ENCODE assay signal across 8 cellular contexts in genomic region chr22:22195265-22196017, GRCh38. TPM values are rescaled to one million over a fixed set of nuclear protein-coding genes. Genes with fewer than 3 reads are reported as not detected.
DNase-seq lines count a peak whose midpoint lies in the region; ATAC-seq and TF ChIP-seq lines count a peak whose summit lies in the region.

No MANE protein-coding gene starts in this region.

- H3K27ac ChIP-seq in Peyer's patch, result peak overlapping the region in 2 of 4 donors; percentile 11 to 77

- peak; percentile 71 for ATAC-seq in GM21447 (IDR thresholded peaks at IDR 0.05; ENCODE audit: unreplicated experiment)

- TF ChIP-seq POLR2A in Peyer's patch (IDR thresholded peaks at IDR 0.05), result no peak

- in situ Hi-C loops in KBM-7 (cut with MboI; ENCODE audit: low pct_unique_long_range_greater_than_20kb, low sequenced_read_pairs), result no loop called here

- peak overlapping the region in 1 of 4 donors; percentile 13 for H3K4me3 ChIP-seq in Peyer's patch

- DNase-seq in DMS114 treated with DMSO at 0.1 percent for 48 hours (lab: John Stamatoyannopoulos, UW; ENCODE audit: unreplicated experiment) (peak; percentile 6), KBM-7 (peak; percentile 65), Peyer's patch (peak; percentile 83 to 94 (median 91)), glomerular visceral epithelial cell (ENCODE audit: extremely low spot score) (peak; percentile 71), pulmonary artery endothelial cell (ENCODE audit: low read depth, low spot score) (peak; percentile 17), cortex of kidney (lab: John Stamatoyannopoulos, UW) (no peak)
- DNase-seq in activated T-helper 1 cell treated with anti-CD3 and anti-CD28 coated beads, Interleukin-2, amount 50 U/mL, for 16 hours (ENCODE audit: low read depth in 1 of 2, low spot score in 1 of 2), result peak; percentile 66 to 74

- H3K9me3 ChIP-seq in Peyer's patch, result no peaks in the 10 kb centered on the region

- no peaks in the 10 kb centered on the region for H3K4me1 ChIP-seq in Peyer's patch

- no peaks in the 10 kb centered on the region for H3K36me3 ChIP-seq in Peyer's patch

- TF ChIP-seq CTCF in Peyer's patch (IDR thresholded peaks at IDR 0.05), result peak; percentile 69 to 90 (median 79)

- H3K27me3 ChIP-seq in Peyer's patch, result no peaks in the 10 kb centered on the region

RNA-seq across cellular contexts. Expression of gene VPREB1, which starts 49.1 kb away (rescaled TPM):
- not detected for total RNA-seq in Peyer's patch
- total RNA-seq in pulmonary artery endothelial cell, result not detected in 2 replicates
